ENCODE assay signal across 22 cellular contexts in genomic region chr14:90579816-90580215, GRCh38.
DNase-seq lines count a peak whose midpoint lies in the region; ATAC-seq lines count a peak whose summit lies in the region.
"Had no signal": no experiment of that assay in that cellular context is flagged by ENCODE, and none has a peak within 500 bp of the region (broad histone marks: within the 10 kb centered on the region; RNA-seq: fewer than 3 reads in every experiment).

No MANE protein-coding gene starts in this region.

- peak overlapping the region; percentile 21 for H3K23ac ChIP-seq in neuronal stem cell (ENCODE audit: low read depth, low read length, poor library complexity)

- H3K14ac ChIP-seq in neuronal stem cell (ENCODE audit: low read length), result no peak overlapping the region

- H3K4me1 ChIP-seq in neuronal stem cell (ENCODE audit: control insufficient read depth in 2 of 2, insufficient read depth in 1 of 2, low read depth in 1 of 2, low read length in 2 of 2), result peaks cover 14 to 19% of the 10 kb centered on the region in 2 donors
- peaks cover 3% of the 10 kb centered on the region; the same call in 1 of the 2 replicates for H3K4me1 ChIP-seq in Karpas-422 (ENCODE audit: low read length)
- H3K4me1 ChIP-seq: A549 had no signal

- H3K18ac ChIP-seq in neuronal stem cell (ENCODE audit: low read length), result peak overlapping the region; percentile 75

- peak overlapping the region; percentile 18 for H2BK15ac ChIP-seq in neuronal stem cell (ENCODE audit: low read length)

- H3K27ac Mint-ChIP-seq in activated naive CD8-positive, alpha-beta T cell treated with anti-CD3 and anti-CD28 coated beads, Interleukin-2, amount 10 ng/mL, durations not matched to agents 7 days and 5 days, result no peak overlapping the region
- H3K27ac Mint-ChIP-seq in activated naive CD8-positive, alpha-beta T cell treated with anti-CD3 and anti-CD28 coated beads for 36 hours, result no peak overlapping the region
- H3K27ac Mint-ChIP-seq: CD14-positive monocyte; CD4-positive, alpha-beta T cell; CD8-positive, alpha-beta memory T cell; HFFc6 had no signal

- no peak overlapping the region for H2AFZ ChIP-seq in neuronal stem cell (ENCODE audit: low read length)
- no peak overlapping the region for H2AFZ ChIP-seq in Karpas-422 (ENCODE audit: low read length)
- H2AFZ ChIP-seq: GM23248 had no signal

- intact Hi-C loops in posterior vena cava (cut with DNase I), result loop anchor here in 1 of 2 donors (1.0 kb wide), 1 partner anchor 64 kb away; no protein-coding TSS in a partner anchor

- peak overlapping the region; percentile 77 for H2AK5ac ChIP-seq in neuronal stem cell (ENCODE audit: low read depth, low read length)

- H3K4me3 ChIP-seq in neuronal stem cell (ENCODE audit: low read length in 2 of 2), result peak overlapping the region in 1 of 2 donors; percentile 44
- no peak overlapping the region for H3K4me3 ChIP-seq in Karpas-422 (ENCODE audit: low read length)
- H3K4me3 ChIP-seq: A549; BLaER1 treated with 17β-estradiol and CSF1 and Interleukin-3, amounts not matched to agents 10 nM and 100 nM; GM23248 had no signal

- no peaks in the 10 kb centered on the region for H3K4me1 Mint-ChIP-seq in activated naive CD8-positive, alpha-beta T cell treated with anti-CD3 and anti-CD28 coated beads, Interleukin-2, amount 10 ng/mL, durations not matched to agents 7 days and 5 days
- no peaks in the 10 kb centered on the region for H3K4me1 Mint-ChIP-seq in activated naive CD8-positive, alpha-beta T cell treated with anti-CD3 and anti-CD28 coated beads for 36 hours
- H3K4me1 Mint-ChIP-seq: CD14-positive monocyte; CD8-positive, alpha-beta memory T cell had no signal

- no peak overlapping the region for H3K4ac ChIP-seq in neuronal stem cell (ENCODE audit: low read length)

- H3K27me3 ChIP-seq in neuronal stem cell (ENCODE audit: control insufficient read depth in 3 of 3, insufficient read depth in 3 of 3, low read depth in 1 of 3, low read length in 3 of 3) (no peaks in the 10 kb centered on the region), Karpas-422 (ENCODE audit: low read length) (0 out of 2 replicates have a peak, but pooled peaks cover 3% of the 10 kb centered on the region)
- H3K27me3 ChIP-seq: BE2C; BLaER1 treated with 17β-estradiol and CSF1 and Interleukin-3, amounts not matched to agents 10 nM and 100 nM had no signal

- H4K8ac ChIP-seq in neuronal stem cell (ENCODE audit: low read depth, low read length), result no peak overlapping the region

- POLR2A ChIA-PET in activated naive CD8-positive, alpha-beta T cell treated with anti-CD3 and anti-CD28 coated beads, Interleukin-2, amount 10 ng/mL, durations not matched to agents 7 days and 5 days (lab: Charles Lee), result no interaction called here

- H4K91ac ChIP-seq in neuronal stem cell (ENCODE audit: low read depth, low read length, poor library complexity), result no peak overlapping the region

- H2BK12ac ChIP-seq in neuronal stem cell (ENCODE audit: low read length), result no peak overlapping the region

- H4K20me1 ChIP-seq in Karpas-422 (ENCODE audit: insufficient read depth, low read depth, low read length), result no peaks in the 10 kb centered on the region
- H4K20me1 ChIP-seq: BLaER1 treated with 17β-estradiol and CSF1 and Interleukin-3, amounts not matched to agents 10 nM and 100 nM had no signal

- no peaks in the 10 kb centered on the region for H3K79me2 ChIP-seq in Karpas-422 (ENCODE audit: low read length)

- peak; percentile 12 for DNase-seq in activated naive CD8-positive, alpha-beta T cell treated with anti-CD3 and anti-CD28 coated beads, Interleukin-2, amount 10 ng/mL, durations not matched to agents 7 days and 5 days
- no peak for DNase-seq in activated naive CD8-positive, alpha-beta T cell treated with anti-CD3 and anti-CD28 coated beads for 36 hours
- DNase-seq in neuronal stem cell (ENCODE audit: low spot score) (no peak), posterior vena cava (ENCODE audit: low spot score) (peak; percentile 41), NCI-H1436 treated with DMSO at 0.1 percent for 48 hours (lab: John Stamatoyannopoulos, UW) (no peak), Karpas-422 (no peak)
- DNase-seq: 8988T; ACHN; AML-193; CD4-positive, alpha-beta T cell; DMS53; GF-D8; GM23248; H9; HFFc6 had no signal

- H3K27ac ChIP-seq in neuronal stem cell (replicated peaks; ENCODE audit: low read length) (no peak overlapping the region), Karpas-422 (ENCODE audit: low read length) (no peak overlapping the region)
- H3K27ac ChIP-seq: A549; BLaER1 treated with 17β-estradiol and CSF1 and Interleukin-3, amounts not matched to agents 10 nM and 100 nM; GM23248 had no signal

- no peaks in the 10 kb centered on the region for H3K79me1 ChIP-seq in neuronal stem cell (ENCODE audit: low read depth, low read length)

- H2BK5ac ChIP-seq in neuronal stem cell (ENCODE audit: low read length), result peak overlapping the region; percentile 17

- no peak overlapping the region for H2BK120ac ChIP-seq in neuronal stem cell (ENCODE audit: low read depth, low read length)

- H3K36me3 ChIP-seq in neuronal stem cell (replicated peaks in 1 of 2; ENCODE audit: control insufficient read depth in 2 of 2, insufficient read depth in 2 of 2, low read length in 2 of 2), result peaks cover 0 to 9% of the 10 kb centered on the region in 2 donors
- no peaks in the 10 kb centered on the region for H3K36me3 ChIP-seq in Karpas-422 (ENCODE audit: insufficient read depth, low read length)

- H3K4me3 Mint-ChIP-seq in activated naive CD8-positive, alpha-beta T cell treated with anti-CD3 and anti-CD28 coated beads, Interleukin-2, amount 10 ng/mL, durations not matched to agents 7 days and 5 days, result no peak overlapping the region
- H3K4me3 Mint-ChIP-seq in activated naive CD8-positive, alpha-beta T cell treated with anti-CD3 and anti-CD28 coated beads for 36 hours, result no peak overlapping the region
- H3K4me3 Mint-ChIP-seq: CD14-positive monocyte; CD4-positive, alpha-beta T cell; CD8-positive, alpha-beta memory T cell; H9; HFFc6 had no signal

- H3K27me3 Mint-ChIP-seq in activated naive CD8-positive, alpha-beta T cell treated with anti-CD3 and anti-CD28 coated beads, Interleukin-2, amount 10 ng/mL, durations not matched to agents 7 days and 5 days, result no peaks in the 10 kb centered on the region
- H3K27me3 Mint-ChIP-seq in activated naive CD8-positive, alpha-beta T cell treated with anti-CD3 and anti-CD28 coated beads for 36 hours, result no peaks in the 10 kb centered on the region
- H3K27me3 Mint-ChIP-seq: CD4-positive, alpha-beta T cell; CD8-positive, alpha-beta memory T cell had no signal

- ATAC-seq in activated naive CD8-positive, alpha-beta T cell treated with anti-CD3 and anti-CD28 coated beads, Interleukin-2, amount 10 ng/mL, durations not matched to agents 7 days and 5 days (ENCODE audit: low read depth), result no peak
- ATAC-seq in HG02798 (IDR thresholded peaks at IDR 0.05; ENCODE audit: poor library complexity, unreplicated experiment), result no peak
- ATAC-seq: A549, HCT116 had no signal

- no peaks in the 10 kb centered on the region for H3K9me3 ChIP-seq in neuronal stem cell (replicated peaks in 1 of 2; ENCODE audit: control insufficient read depth in 2 of 2, insufficient read depth in 1 of 2, low read depth in 1 of 2, low read length in 2 of 2)
- H3K9me3 ChIP-seq in Karpas-422 (ENCODE audit: low read length), result no peaks in the 10 kb centered on the region
- H3K9me3 ChIP-seq: A549, BE2C had no signal

- no peaks in the 10 kb centered on the region for H3K9me3 Mint-ChIP-seq in activated naive CD8-positive, alpha-beta T cell treated with anti-CD3 and anti-CD28 coated beads, Interleukin-2, amount 10 ng/mL, durations not matched to agents 7 days and 5 days
- H3K9me3 Mint-ChIP-seq in activated naive CD8-positive, alpha-beta T cell treated with anti-CD3 and anti-CD28 coated beads for 36 hours, result no peaks in the 10 kb centered on the region
- H3K9me3 Mint-ChIP-seq: CD14-positive monocyte; CD4-positive, alpha-beta T cell; CD8-positive, alpha-beta memory T cell; H9; HFFc6 had no signal

- H3K9ac ChIP-seq in neuronal stem cell (ENCODE audit: low read depth, low read length, poor library complexity) (no peak overlapping the region), Karpas-422 (ENCODE audit: low read length) (no peak overlapping the region)
- H3K9ac ChIP-seq: BLaER1 treated with 17β-estradiol and CSF1 and Interleukin-3, amounts not matched to agents 10 nM and 100 nM; GM23248 had no signal

- WGBS in neuronal stem cell (ENCODE audit: extremely low coverage in 2 of 2, insufficient read length in 2 of 2, insufficient replicate concordance in 1 of 2), 2 donors, result no CpG with 5 or more reads among the region's 9 CpGs

- no peaks in the 10 kb centered on the region for H3K36me3 Mint-ChIP-seq in activated naive CD8-positive, alpha-beta T cell treated with anti-CD3 and anti-CD28 coated beads, Interleukin-2, amount 10 ng/mL, durations not matched to agents 7 days and 5 days
- no peaks in the 10 kb centered on the region for H3K36me3 Mint-ChIP-seq in activated naive CD8-positive, alpha-beta T cell treated with anti-CD3 and anti-CD28 coated beads for 36 hours
- H3K36me3 Mint-ChIP-seq: CD8-positive, alpha-beta memory T cell had no signal

- H3K9me2 ChIP-seq in Karpas-422 (replicated peaks; ENCODE audit: insufficient read depth, low read length), result no peaks in the 10 kb centered on the region

- no peak overlapping the region for H3K4me2 ChIP-seq in neuronal stem cell (ENCODE audit: insufficient read depth, low read length, poor library complexity, severe bottlenecking)
- no peak overlapping the region for H3K4me2 ChIP-seq in Karpas-422 (ENCODE audit: low read depth, low read length, poor library complexity, severe bottlenecking)
- H3K4me2 ChIP-seq: A549; BLaER1 treated with 17β-estradiol and CSF1 and Interleukin-3, amounts not matched to agents 10 nM and 100 nM had no signal

Comparison
In these comparisons a context has a peak if more than half of its experiments do, and no peak if none do; other contexts are left out.
1. DNase-seq: peak in activated naive CD8-positive, alpha-beta T cell treated with anti-CD3 and anti-CD28 coated beads, Interleukin-2, amount 10 ng/mL, durations not matched to agents 7 days and 5 days (single experiment) and posterior vena cava (single experiment); none in activated naive CD8-positive, alpha-beta T cell treated with anti-CD3 and anti-CD28 coated beads for 36 hours (single experiment), neuronal stem cell (single experiment), NCI-H1436 treated with DMSO at 0.1 percent for 48 hours (single experiment) and Karpas-422 (single experiment).